In genomic region chr2:42906557-42907380, GRCh38 we compare ENCODE assay signal across 8 cellular contexts.
DNase-seq lines count a peak whose midpoint lies in the region; TF ChIP-seq lines count a peak whose summit lies in the region.

No MANE protein-coding gene starts in this region.

- H3K9me3 ChIP-seq in BLaER1 treated with 17β-estradiol and CSF1 and Interleukin-3, amounts not matched to agents 10 nM and 100 nM (replicated peaks in 1 of 11), result no peaks in the 10 kb centered on the region
- no peaks in the 10 kb centered on the region for H3K9me3 ChIP-seq in mesodermal cell (ENCODE audit: control insufficient read depth, low read length)
- no peaks in the 10 kb centered on the region for H3K9me3 ChIP-seq in vagina

- peak; percentile 38 for DNase-seq in NCI-H2107 (lab: John Stamatoyannopoulos, UW)
- DNase-seq in vagina (ENCODE audit: extremely low spot score in 2 of 2), result no peak
- DNase-seq in erythroblast (lab: John Stamatoyannopoulos, UW), result no peak
- DNase-seq in T-helper 2 cell, result no peak
- no peak for DNase-seq in ACHN

- intact Hi-C loops in dendritic cell treated with granulocyte-macrophage colony-stimulating factor and Interleukin-4, amounts not matched to agents 40 ng/mL and 50 ng/mL, for 4 days (cut with micrococcal nuclease), result no loop called here
- intact Hi-C loops in vagina (cut with DNase I), result no loop called here

- no peak overlapping the region for H3K4me3 ChIP-seq in BLaER1 treated with 17β-estradiol and CSF1 and Interleukin-3, amounts not matched to agents 10 nM and 100 nM
- H3K4me3 ChIP-seq in mesodermal cell (ENCODE audit: extremely low read depth, insufficient read depth, low read length, poor library complexity, severe bottlenecking), result peak overlapping the region; percentile 2
- peak overlapping the region in 1 of 2 donors; percentile 18 for H3K4me3 ChIP-seq in vagina

- H3K9me3 Mint-ChIP-seq in dendritic cell treated with granulocyte-macrophage colony-stimulating factor and Interleukin-4, amounts not matched to agents 40 ng/mL and 50 ng/mL, for 4 days, result no peaks in the 10 kb centered on the region

- no peak for TF ChIP-seq CTCF in vagina (IDR thresholded peaks at IDR 0.05)

- peak overlapping the region in 8 of 11 experiments; percentile 14 to 63 (median 50); a peak in 12 of 22 replicates for H3K9ac ChIP-seq in BLaER1 treated with 17β-estradiol and CSF1 and Interleukin-3, amounts not matched to agents 10 nM and 100 nM

- WGBS in mesodermal cell (ENCODE audit: insufficient coverage in 2 of 2), 2 experiments, result 18 to 31% methylated on average over 8 to 12 of the region's 15 CpGs

- peaks cover 24% of the 10 kb centered on the region for H3K27me3 Mint-ChIP-seq in dendritic cell treated with granulocyte-macrophage colony-stimulating factor and Interleukin-4, amounts not matched to agents 40 ng/mL and 50 ng/mL, for 4 days

- H3K4me2 ChIP-seq in BLaER1 treated with 17β-estradiol and CSF1 and Interleukin-3, amounts not matched to agents 10 nM and 100 nM, result peak overlapping the region; percentile 55 to 95 (median 89)

- no peaks in the 10 kb centered on the region for H3K36me3 Mint-ChIP-seq in dendritic cell treated with granulocyte-macrophage colony-stimulating factor and Interleukin-4, amounts not matched to agents 40 ng/mL and 50 ng/mL, for 4 days (ENCODE audit: low read depth)

- no peaks in the 10 kb centered on the region for H4K20me1 ChIP-seq in BLaER1 treated with 17β-estradiol and CSF1 and Interleukin-3, amounts not matched to agents 10 nM and 100 nM

- H3K27ac ChIP-seq in BLaER1 treated with 17β-estradiol and CSF1 and Interleukin-3, amounts not matched to agents 10 nM and 100 nM, result peak overlapping the region in 9 of 11 experiments; percentile 28 to 69 (median 59); a peak in 16 of 22 replicates
- H3K27ac ChIP-seq in mesodermal cell (ENCODE audit: low read depth, low read length, severe bottlenecking), result peak overlapping the region; percentile 89
- H3K27ac ChIP-seq in vagina, result peak overlapping the region; percentile 77

- TF ChIP-seq POLR2A in vagina (IDR thresholded peaks at IDR 0.05) (no peak), erythroblast (IDR thresholded peaks at IDR 0.05; ENCODE audit: low read length) (no peak)

- no peaks in the 10 kb centered on the region for H3K36me3 ChIP-seq in BLaER1 treated with 17β-estradiol and CSF1 and Interleukin-3, amounts not matched to agents 10 nM and 100 nM
- H3K36me3 ChIP-seq in mesodermal cell (ENCODE audit: control insufficient read depth, insufficient read depth, low read length) (no peaks in the 10 kb centered on the region), vagina (no peaks in the 10 kb centered on the region)

- H3K4me1 Mint-ChIP-seq in dendritic cell treated with granulocyte-macrophage colony-stimulating factor and Interleukin-4, amounts not matched to agents 40 ng/mL and 50 ng/mL, for 4 days (ENCODE audit: low read depth), result peaks cover 24% of the 10 kb centered on the region

- peaks cover 30 to 66% (median 63%) of the 10 kb centered on the region in 10 experiments for H3K4me1 ChIP-seq in BLaER1 treated with 17β-estradiol and CSF1 and Interleukin-3, amounts not matched to agents 10 nM and 100 nM
- peaks cover 41% of the 10 kb centered on the region for H3K4me1 ChIP-seq in mesodermal cell (ENCODE audit: control insufficient read depth, insufficient read depth, low read length, poor library complexity, severe bottlenecking)
- peaks cover 66% of the 10 kb centered on the region for H3K4me1 ChIP-seq in vagina

- H3K27ac Mint-ChIP-seq in dendritic cell treated with granulocyte-macrophage colony-stimulating factor and Interleukin-4, amounts not matched to agents 40 ng/mL and 50 ng/mL, for 4 days, result peak overlapping the region; percentile 48

- peaks cover 0 to 9% (median 0%) of the 10 kb centered on the region in 11 experiments; a peak in 1 of 22 replicates for H3K27me3 ChIP-seq in BLaER1 treated with 17β-estradiol and CSF1 and Interleukin-3, amounts not matched to agents 10 nM and 100 nM
- no peaks in the 10 kb centered on the region for H3K27me3 ChIP-seq in vagina

- H3K4me3 Mint-ChIP-seq in dendritic cell treated with granulocyte-macrophage colony-stimulating factor and Interleukin-4, amounts not matched to agents 40 ng/mL and 50 ng/mL, for 4 days, result no peak overlapping the region

- in situ Hi-C loops in ACHN (cut with HindIII; ENCODE audit: low pct_ligation_motif_present, low pct_unique_long_range_greater_than_20kb, low sequenced_read_pairs), result no loop called here
